Comparison of ENCODE assay signal across 10 cellular contexts in genomic region chr16:68707341-68708152, GRCh38. TPM values are rescaled to one million over a fixed set of nuclear protein-coding genes. Genes with fewer than 3 reads are reported as not detected.
DNase-seq lines count a peak whose midpoint lies in the region; ATAC-seq and TF ChIP-seq lines count a peak whose summit lies in the region.
"Had no signal": no experiment of that assay in that cellular context is flagged by ENCODE, and none has a peak within 500 bp of the region (broad histone marks: within the 10 kb centered on the region; RNA-seq: fewer than 3 reads in every experiment).

No MANE protein-coding gene starts in this region.

- in situ Hi-C loops in Caki2 (cut with HindIII; ENCODE audit: low pct_unique_long_range_greater_than_20kb, low sequenced_read_pairs) (no loop called here), GM13977 (cut with MboI; ENCODE audit: low pct_unique_long_range_greater_than_20kb, low sequenced_read_pairs, unreplicated experiment) (loop anchor here (10.0 to 25.0 kb wide), 2 partner anchors 97 to 405 kb away; partner anchors contain the start of gene HAS3)

- DNase-seq in Caki2 (ENCODE audit: low read depth) (peak; percentile 93), NCI-H2171 treated with DMSO at 0.1 percent for 48 hours (lab: John Stamatoyannopoulos, UW) (peak; percentile 86), epithelial cell of prostate (ENCODE audit: low read depth, low spot score) (peak; percentile 60), myocyte (ENCODE audit: low read depth) (peak; percentile 97), foreskin melanocyte (no peak), GM13977 (ENCODE audit: low spot score) (no peak)
- DNase-seq in activated naive CD4-positive, alpha-beta T cell treated with anti-CD3 and anti-CD28 coated beads, Interleukin-2, amount 10 ng/mL, durations not matched to agents 7 days and 5 days = no peak

- no peak overlapping the region for H3K4me3 Mint-ChIP-seq in activated naive CD4-positive, alpha-beta T cell treated with anti-CD3 and anti-CD28 coated beads, Interleukin-2, amount 10 ng/mL, durations not matched to agents 7 days and 5 days
- H3K4me3 Mint-ChIP-seq: activated naive CD4-positive, alpha-beta T cell treated with anti-CD3 and anti-CD28 coated beads, Interleukin-2, amount 50 U/mL, for 24 hours; nephron had no signal

- no peak for ATAC-seq in HG02623 (IDR thresholded peaks at IDR 0.05; ENCODE audit: unreplicated experiment)

- TF ChIP-seq CTCF in GM13977 (IDR thresholded peaks at IDR 0.05; ENCODE audit: extremely low read depth, insufficient read depth, missing control alignments) = no peak

- CTCF ChIA-PET in activated naive CD4-positive, alpha-beta T cell treated with anti-CD3 and anti-CD28 coated beads, Interleukin-2, amount 10 ng/mL, durations not matched to agents 7 days and 5 days (lab: Charles Lee) = interaction anchor here (1.4 kb wide), 1 partner anchor 93 kb away, joined by 5 read pairs; no protein-coding TSS in a partner anchor

- H3K4me1 Mint-ChIP-seq in activated naive CD4-positive, alpha-beta T cell treated with anti-CD3 and anti-CD28 coated beads, Interleukin-2, amount 10 ng/mL, durations not matched to agents 7 days and 5 days = peaks cover 5% of the 10 kb centered on the region

- H3K36me3 Mint-ChIP-seq in activated naive CD4-positive, alpha-beta T cell treated with anti-CD3 and anti-CD28 coated beads, Interleukin-2, amount 10 ng/mL, durations not matched to agents 7 days and 5 days = no peaks in the 10 kb centered on the region
- H3K36me3 Mint-ChIP-seq: activated naive CD4-positive, alpha-beta T cell treated with anti-CD3 and anti-CD28 coated beads, Interleukin-2, amount 50 U/mL, for 24 hours had no signal

- H3K27me3 Mint-ChIP-seq in activated naive CD4-positive, alpha-beta T cell treated with anti-CD3 and anti-CD28 coated beads, Interleukin-2, amount 10 ng/mL, durations not matched to agents 7 days and 5 days = peaks cover 20% of the 10 kb centered on the region

- peak overlapping the region; percentile 83 for H3K27ac ChIP-seq in epithelial cell of prostate

- no peak overlapping the region for H3K27ac Mint-ChIP-seq in activated naive CD4-positive, alpha-beta T cell treated with anti-CD3 and anti-CD28 coated beads, Interleukin-2, amount 10 ng/mL, durations not matched to agents 7 days and 5 days
- H3K27ac Mint-ChIP-seq: activated naive CD4-positive, alpha-beta T cell treated with anti-CD3 and anti-CD28 coated beads, Interleukin-2, amount 50 U/mL, for 24 hours had no signal

- no peaks in the 10 kb centered on the region for H3K9me3 Mint-ChIP-seq in activated naive CD4-positive, alpha-beta T cell treated with anti-CD3 and anti-CD28 coated beads, Interleukin-2, amount 10 ng/mL, durations not matched to agents 7 days and 5 days
- H3K9me3 Mint-ChIP-seq: activated naive CD4-positive, alpha-beta T cell treated with anti-CD3 and anti-CD28 coated beads, Interleukin-2, amount 50 U/mL, for 24 hours; nephron had no signal

RNA-seq across cellular contexts. Expression of gene CDH1, which starts 29.5 kb away (rescaled TPM):
- 0.03 TPM in 1 of 2 replicates, not detected in the other for total RNA-seq in Caki2 (2014; rRNA removed; shearing (Covaris generic); ENCODE audit: low replicate concordance)
- 0.11 TPM in 1 of 2 replicates, not detected in the other for total RNA-seq in myocyte
- 2.7 TPM for polyA plus RNA-seq in myocyte (2012)

Comparison
In these comparisons a context has a peak if more than half of its experiments do, and no peak if none do; other contexts are left out.
1. DNase-seq: peak in Caki2 (single experiment), NCI-H2171 treated with DMSO at 0.1 percent for 48 hours (single experiment), epithelial cell of prostate (single experiment) and myocyte (single experiment); none in foreskin melanocyte (single experiment), activated naive CD4-positive, alpha-beta T cell treated with anti-CD3 and anti-CD28 coated beads, Interleukin-2, amount 10 ng/mL, durations not matched to agents 7 days and 5 days (single experiment) and GM13977 (single experiment).